ENCODE assay signal across 17 cellular contexts in the genomic region with DNA sequence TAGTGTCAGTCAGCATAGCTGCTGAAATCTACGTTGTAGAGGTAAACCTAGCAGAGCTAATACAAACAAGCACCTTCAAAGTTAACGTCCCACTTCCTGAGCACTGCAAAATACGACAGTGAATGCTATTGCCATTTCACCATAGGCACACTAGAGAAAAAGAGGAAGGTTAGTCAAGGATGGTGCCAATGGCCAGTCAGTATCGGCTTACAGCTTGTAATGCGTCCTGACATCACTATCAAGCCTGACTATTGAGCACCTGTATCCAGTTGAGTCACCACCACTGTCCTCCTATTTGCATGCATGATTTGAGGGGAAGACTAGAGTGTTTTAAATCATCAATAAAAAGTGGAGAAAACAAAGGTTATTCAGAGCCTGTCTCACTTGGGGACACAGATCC. TPM values are rescaled to one million over a fixed set of nuclear protein-coding genes. Genes with fewer than 3 reads are reported as not detected.
DNase-seq lines count a peak whose midpoint lies in the region; ATAC-seq, FAIRE-seq and TF ChIP-seq lines count a peak whose summit lies in the region.
"Had no signal": no experiment of that assay in that cellular context is flagged by ENCODE, and none has a peak within 500 bp of the region (broad histone marks: within the 10 kb centered on the region; RNA-seq: fewer than 3 reads in every experiment).

No MANE protein-coding gene starts in this region.

- DNase-seq in NCI-H2107 treated with DMSO at 0.1 percent for 48 hours (lab: John Stamatoyannopoulos, UW; ENCODE audit: unreplicated experiment) (peak; percentile 42), NCI-H2107 (lab: John Stamatoyannopoulos, UW) (no peak), Kasumi-1 (lab: John Stamatoyannopoulos, UW) (peak; percentile 46 to 69), natural killer cell (no peak), GM19239 (ENCODE audit: insufficient read length, low spot score) (no peak), NCI-H146 (lab: John Stamatoyannopoulos, UW) (no peak)
- DNase-seq: activated CD4-positive, CD25-positive, alpha-beta regulatory T cell treated with anti-CD3 and anti-CD28 coated beads, Interleukin-2, amount 50 U/mL, for 72 hours; H9; hypothalamus; NCI-H2171 treated with DMSO at 0.1 percent for 48 hours; ovary; PC-3 had no signal

- peak overlapping the region; percentile 54 to 58 for H3K27ac Mint-ChIP-seq in natural killer cell

- H3K9me3 Mint-ChIP-seq in natural killer cell: no peaks in the 10 kb centered on the region
- H3K9me3 Mint-ChIP-seq: H9 had no signal

- intact Hi-C loops in natural killer cell (cut with micrococcal nuclease): no loop called here

- peak overlapping the region; percentile 29 for H3K27ac ChIP-seq in angular gyrus (ENCODE audit: low read depth, low read length)
- H3K27ac ChIP-seq: ovary had no signal

- TF ChIP-seq CTCF in natural killer cell (IDR thresholded peaks at IDR 0.05): no peak

- ATAC-seq in natural killer cell (no peak), GM21786 (IDR thresholded peaks at IDR 0.05; ENCODE audit: unreplicated experiment) (no peak)
- ATAC-seq: PC-3 had no signal

- H3K4me3 Mint-ChIP-seq in natural killer cell: no peak overlapping the region
- H3K4me3 Mint-ChIP-seq: H9 had no signal

- no peaks in the 10 kb centered on the region for H3K27me3 Mint-ChIP-seq in natural killer cell (ENCODE audit: low read depth in 2 of 2)

- peaks cover 44% of the 10 kb centered on the region for H3K36me3 Mint-ChIP-seq in natural killer cell

- H3K4me1 Mint-ChIP-seq in natural killer cell: peaks cover 4 to 29% of the 10 kb centered on the region in 2 donors

- no peak for FAIRE-seq in GM19239 (lab: Jason Lieb, UNC)
- FAIRE-seq: A204.1, astrocyte, GM18507 had no signal

RNA-seq across cellular contexts. Expression of gene NUCKS1, which starts 34.4 kb away (rescaled TPM):
- total RNA-seq in natural killer cell: 100 to 1,000 TPM in 2 of 3 donors, 10 to 100 TPM in 1; 89.2 to 113 (median 103) TPM

RNA-seq across cellular contexts. Expression of gene SLC45A3, which starts 35.3 kb away (rescaled TPM):
- total RNA-seq in natural killer cell: 10 to 100 TPM in 1 of 3 donors, 1 to 10 TPM in 1, under 1 TPM in 1; 0.31 to 28.8 (median 1.8) TPM

RNA-seq across cellular contexts. Expression of gene RAB29, which starts 59.7 kb away (rescaled TPM):
- total RNA-seq in natural killer cell: 100 to 1,000 TPM in 1 of 3 donors, 10 to 100 TPM in 2; 69.0 to 120 (median 95.1) TPM

Comparison
In these comparisons a context has a peak if more than half of its experiments do, and no peak if none do; other contexts are left out.
1. DNase-seq: peak in NCI-H2107 treated with DMSO at 0.1 percent for 48 hours (single experiment) and Kasumi-1 (2 of 2); none in NCI-H2107 (single experiment), natural killer cell (single experiment), GM19239 (single experiment) and NCI-H146 (single experiment).